14 cellular contexts compared by ENCODE assay signal in the genomic region with DNA sequence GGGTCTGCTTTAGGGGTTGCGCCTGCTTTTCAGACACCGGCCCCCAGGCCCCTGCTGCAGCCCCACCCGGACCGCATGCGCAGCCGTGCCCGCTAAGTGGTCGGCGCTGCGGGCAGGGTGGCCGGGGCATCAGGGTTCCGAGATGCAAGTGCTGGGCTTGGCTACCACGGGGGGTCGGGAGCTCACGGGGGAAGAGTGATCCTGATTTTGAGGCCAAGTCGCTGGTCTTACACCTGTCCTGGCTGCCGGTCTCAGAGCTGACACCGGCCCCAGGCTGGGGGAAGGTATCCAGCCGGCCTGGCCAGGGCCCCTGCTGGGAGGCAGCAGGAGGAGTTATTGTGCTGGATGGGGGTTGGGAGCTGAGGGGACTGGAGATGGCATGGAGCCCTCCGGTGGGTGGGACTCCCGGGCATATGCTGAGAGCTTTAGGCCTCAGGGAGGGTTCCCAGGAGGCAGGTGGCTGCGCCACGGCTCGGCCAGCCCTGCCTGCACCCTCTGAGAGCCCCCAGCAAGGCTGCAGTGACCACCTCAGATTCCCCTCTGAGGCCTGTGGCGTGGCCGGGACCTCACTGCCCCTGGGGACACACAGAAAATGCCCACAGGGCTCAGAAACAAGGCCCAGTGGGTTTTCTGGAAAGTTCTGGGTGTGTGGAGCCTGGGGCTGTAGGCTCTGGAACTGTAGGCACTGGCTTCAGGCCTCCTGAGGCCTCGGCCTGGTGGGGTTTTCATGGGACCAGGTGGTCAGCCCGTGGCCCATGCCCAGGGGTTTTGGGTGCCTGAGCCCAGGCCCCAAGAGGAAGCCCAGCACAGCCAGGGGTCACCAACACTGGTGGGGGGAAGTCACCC. TPM values are rescaled to one million over a fixed set of nuclear protein-coding genes. Genes with fewer than 3 reads are reported as not detected.
DNase-seq lines count a peak whose midpoint lies in the region; ATAC-seq and TF ChIP-seq lines count a peak whose summit lies in the region.
"Had no signal": no experiment of that assay in that cellular context is flagged by ENCODE, and none has a peak within 500 bp of the region (broad histone marks: within the 10 kb centered on the region; RNA-seq: fewer than 3 reads in every experiment).

No MANE protein-coding gene starts in this region.

- H3K36me3 Mint-ChIP-seq in activated naive CD4-positive, alpha-beta T cell treated with anti-CD3 and anti-CD28 coated beads, Interleukin-2, amount 10 ng/mL, durations not matched to agents 7 days and 5 days: no peaks in the 10 kb centered on the region
- no peaks in the 10 kb centered on the region for H3K36me3 Mint-ChIP-seq in type B pancreatic cell
- H3K36me3 Mint-ChIP-seq in activated T-helper 17 cell treated with anti-CD3 and anti-CD28 coated beads, Interleukin-2, amount 50 U/mL, for 72 hours (ENCODE audit: low read depth): no peaks in the 10 kb centered on the region
- H3K36me3 Mint-ChIP-seq: CD8-positive, alpha-beta T cell; stimulated activated naive B cell treated with anti-CD40 and anti-IgM and Interleukin-4, amounts not matched to agents 10 μg/mL and 1 μg/mL and 100 μg/mL, for 72 hours had no signal

- no peak overlapping the region for H3K27ac Mint-ChIP-seq in activated naive CD4-positive, alpha-beta T cell treated with anti-CD3 and anti-CD28 coated beads, Interleukin-2, amount 10 ng/mL, durations not matched to agents 7 days and 5 days
- no peak overlapping the region for H3K27ac Mint-ChIP-seq in type B pancreatic cell
- no peak overlapping the region for H3K27ac Mint-ChIP-seq in activated T-helper 17 cell treated with anti-CD3 and anti-CD28 coated beads, Interleukin-2, amount 50 U/mL, for 72 hours
- H3K27ac Mint-ChIP-seq: activated naive CD4-positive, alpha-beta T cell treated with anti-CD3 and anti-CD28 coated beads for 36 hours; CD8-positive, alpha-beta T cell; stimulated activated naive B cell treated with anti-CD40 and anti-IgM and Interleukin-4, amounts not matched to agents 10 μg/mL and 1 μg/mL and 100 μg/mL, for 72 hours had no signal

- DNase-seq in activated naive CD4-positive, alpha-beta T cell treated with anti-CD3 and anti-CD28 coated beads, Interleukin-2, amount 50 U/mL, for 16 hours: peak; percentile 7
- DNase-seq in activated naive CD4-positive, alpha-beta T cell treated with anti-CD3 and anti-CD28 coated beads, Interleukin-2, amount 10 ng/mL, durations not matched to agents 7 days and 5 days: no peak
- peak; percentile 29 for DNase-seq in NCI-H2196 treated with DMSO at 0.1 percent for 48 hours (lab: John Stamatoyannopoulos, UW; ENCODE audit: unreplicated experiment)
- peak; percentile 62 for DNase-seq in glomerular visceral epithelial cell (ENCODE audit: extremely low spot score)
- peak; percentile 66 for DNase-seq in type B pancreatic cell (ENCODE audit: extremely low spot score, unreplicated experiment)
- DNase-seq in NCI-H510A treated with DMSO at 0.1 percent for 48 hours (lab: John Stamatoyannopoulos, UW): no peak
- DNase-seq in dedifferentiated amniotic fluid mesenchymal stem cell (ENCODE audit: extremely low spot score): no peak
- DNase-seq: activated naive CD4-positive, alpha-beta T cell treated with anti-CD3 and anti-CD28 coated beads for 36 hours; midbrain; OCI-M1; stimulated activated naive B cell treated with anti-CD40 and anti-IgM and Interleukin-4, amounts not matched to agents 10 μg/mL and 1 μg/mL and 100 μg/mL, for 72 hours had no signal

- H3K4me3 Mint-ChIP-seq in activated naive CD4-positive, alpha-beta T cell treated with anti-CD3 and anti-CD28 coated beads, Interleukin-2, amount 10 ng/mL, durations not matched to agents 7 days and 5 days: no peak overlapping the region
- H3K4me3 Mint-ChIP-seq in type B pancreatic cell: no peak overlapping the region
- H3K4me3 Mint-ChIP-seq in activated T-helper 17 cell treated with anti-CD3 and anti-CD28 coated beads, Interleukin-2, amount 50 U/mL, for 72 hours: no peak overlapping the region
- H3K4me3 Mint-ChIP-seq: activated naive CD4-positive, alpha-beta T cell treated with anti-CD3 and anti-CD28 coated beads for 36 hours; CD8-positive, alpha-beta T cell; stimulated activated naive B cell treated with anti-CD40 and anti-IgM and Interleukin-4, amounts not matched to agents 10 μg/mL and 1 μg/mL and 100 μg/mL, for 72 hours had no signal

- peaks cover 15% of the 10 kb centered on the region for H3K27me3 Mint-ChIP-seq in activated naive CD4-positive, alpha-beta T cell treated with anti-CD3 and anti-CD28 coated beads, Interleukin-2, amount 10 ng/mL, durations not matched to agents 7 days and 5 days
- H3K27me3 Mint-ChIP-seq in type B pancreatic cell: peaks cover 4% of the 10 kb centered on the region
- H3K27me3 Mint-ChIP-seq in activated T-helper 17 cell treated with anti-CD3 and anti-CD28 coated beads, Interleukin-2, amount 50 U/mL, for 72 hours: peaks cover 4% of the 10 kb centered on the region

- no peaks in the 10 kb centered on the region for H3K4me1 Mint-ChIP-seq in activated naive CD4-positive, alpha-beta T cell treated with anti-CD3 and anti-CD28 coated beads, Interleukin-2, amount 10 ng/mL, durations not matched to agents 7 days and 5 days
- H3K4me1 Mint-ChIP-seq in type B pancreatic cell (ENCODE audit: unreplicated experiment): peaks cover 5% of the 10 kb centered on the region
- H3K4me1 Mint-ChIP-seq in activated T-helper 17 cell treated with anti-CD3 and anti-CD28 coated beads, Interleukin-2, amount 50 U/mL, for 72 hours: no peaks in the 10 kb centered on the region

- ATAC-seq in activated T-helper 17 cell treated with anti-CD3 and anti-CD28 coated beads, Interleukin-2, amount 50 U/mL, for 72 hours (replicated peaks): no peak
- ATAC-seq: CD8-positive, alpha-beta T cell had no signal

- peaks cover 3% of the 10 kb centered on the region for H3K9me3 Mint-ChIP-seq in activated naive CD4-positive, alpha-beta T cell treated with anti-CD3 and anti-CD28 coated beads, Interleukin-2, amount 10 ng/mL, durations not matched to agents 7 days and 5 days
- H3K9me3 Mint-ChIP-seq in type B pancreatic cell: no peaks in the 10 kb centered on the region
- H3K9me3 Mint-ChIP-seq in activated T-helper 17 cell treated with anti-CD3 and anti-CD28 coated beads, Interleukin-2, amount 50 U/mL, for 72 hours: no peaks in the 10 kb centered on the region
- H3K9me3 Mint-ChIP-seq: CD8-positive, alpha-beta T cell had no signal

- TF ChIP-seq CTCF in type B pancreatic cell (conservative IDR thresholded peaks at IDR 0.05): no peak

- CTCF ChIA-PET in activated naive CD4-positive, alpha-beta T cell treated with anti-CD3 and anti-CD28 coated beads, Interleukin-2, amount 10 ng/mL, durations not matched to agents 7 days and 5 days (lab: Charles Lee): no interaction called here

RNA-seq across cellular contexts. Expression of gene MUC5AC, which starts 4.4 kb away (rescaled TPM):
- total RNA-seq in type B pancreatic cell (ENCODE audit: low replicate concordance): 0.10 and 1.4 TPM in 2 replicates
- not detected for total RNA-seq in activated T-helper 17 cell treated with anti-CD3 and anti-CD28 coated beads, Interleukin-2, amount 50 U/mL, for 72 hours
- total RNA-seq: activated naive CD4-positive, alpha-beta T cell treated with anti-CD3 and anti-CD28 coated beads for 36 hours; CD8-positive, alpha-beta T cell; MCF 10A had no signal

Comparison
In these comparisons a context has a peak if more than half of its experiments do, and no peak if none do; other contexts are left out.
1. DNase-seq: peak in activated naive CD4-positive, alpha-beta T cell treated with anti-CD3 and anti-CD28 coated beads, Interleukin-2, amount 50 U/mL, for 16 hours (single experiment), NCI-H2196 treated with DMSO at 0.1 percent for 48 hours (single experiment), glomerular visceral epithelial cell (single experiment) and type B pancreatic cell (single experiment); none in activated naive CD4-positive, alpha-beta T cell treated with anti-CD3 and anti-CD28 coated beads, Interleukin-2, amount 10 ng/mL, durations not matched to agents 7 days and 5 days (single experiment), NCI-H510A treated with DMSO at 0.1 percent for 48 hours (single experiment) and dedifferentiated amniotic fluid mesenchymal stem cell (single experiment).